8 cellular contexts compared by ENCODE assay signal in genomic region chr3:145094355-145094941, GRCh38.
DNase-seq lines count a peak whose midpoint lies in the region; ATAC-seq and TF ChIP-seq lines count a peak whose summit lies in the region.

No MANE protein-coding gene starts in this region.

- TF ChIP-seq CTCF in OCI-LY3 (IDR thresholded peaks at IDR 0.05; ENCODE audit: low read depth, low read length) (no peak), foreskin fibroblast (IDR thresholded peaks at IDR 0.05; ENCODE audit: low read depth, low read length) (no peak), HFFc6 (IDR thresholded peaks at IDR 0.05) (no peak), testis (IDR thresholded peaks at IDR 0.05) (no peak)

- H3K27ac ChIP-seq in OCI-LY3 (ENCODE audit: low read length) (no peak overlapping the region), testis (no peak overlapping the region)

- intact Hi-C loops in testis (cut with DNase I; ENCODE audit: low total_unique reads) = no loop called here

- H3K4me3 Mint-ChIP-seq in HFFc6 = no peak overlapping the region

- peak overlapping the region; percentile 20 for H3K4me2 ChIP-seq in OCI-LY3 (ENCODE audit: low read length)

- WGBS in testis, 2 donors = 27 to 29% methylated on average over 3 of the region's 3 CpGs

- H3K4me1 ChIP-seq in OCI-LY3 (ENCODE audit: low read length) (peaks cover 8% of the 10 kb centered on the region), testis (no peaks in the 10 kb centered on the region)

- in situ Hi-C loops in ACHN (cut with HindIII; ENCODE audit: low pct_ligation_motif_present, low pct_unique_long_range_greater_than_20kb, low sequenced_read_pairs) = no loop called here

- H2AFZ ChIP-seq in OCI-LY3 (ENCODE audit: low read depth, low read length) = peak overlapping the region; percentile 43

- peaks cover 24% of the 10 kb centered on the region for H3K9me3 Mint-ChIP-seq in HFFc6

- H3K27me3 ChIP-seq in OCI-LY3 (ENCODE audit: low read depth, low read length) (no peaks in the 10 kb centered on the region), testis (no peaks in the 10 kb centered on the region)

- ATAC-seq in GM18873 (IDR thresholded peaks at IDR 0.05; ENCODE audit: low FRiP score, unreplicated experiment) (peak; percentile 82), HG03060 (IDR thresholded peaks at IDR 0.05; ENCODE audit: low read depth, unreplicated experiment) (peak; percentile 94)

- H3K36me3 ChIP-seq in OCI-LY3 (replicated peaks; ENCODE audit: low read depth, low read length) (no peaks in the 10 kb centered on the region), testis (ENCODE audit: low read depth, missing control alignments) (no peaks in the 10 kb centered on the region)

- no peak for TF ChIP-seq POLR2A in testis (IDR thresholded peaks at IDR 0.05)

- H3K4me3 ChIP-seq in OCI-LY3 (ENCODE audit: low read length) (no peak overlapping the region), foreskin fibroblast (ENCODE audit: low read depth in 1 of 2, low read length in 2 of 2) (no peak overlapping the region), testis (no peak overlapping the region)

- H3K27ac Mint-ChIP-seq in HFFc6 = no peak overlapping the region

- H3K9me3 ChIP-seq in OCI-LY3 (ENCODE audit: insufficient read depth, low read length) (no peaks in the 10 kb centered on the region), testis (no peaks in the 10 kb centered on the region)

- no peaks in the 10 kb centered on the region for H3K36me3 Mint-ChIP-seq in HFFc6 (ENCODE audit: low read depth)

- peak; percentile 43 for DNase-seq in ACHN
- DNase-seq in foreskin fibroblast = peak; percentile 68 to 78
- no peak for DNase-seq in HFFc6
- no peak for DNase-seq in activated CD8-positive, alpha-beta memory T cell treated with anti-CD3 and anti-CD28 coated beads, Interleukin-2, amount 50 U/mL, for 4 hours
- no peak for DNase-seq in testis

- H3K9ac ChIP-seq in OCI-LY3 (ENCODE audit: low read length) = no peak overlapping the region

- H3K79me2 ChIP-seq in OCI-LY3 (ENCODE audit: low read length) = no peaks in the 10 kb centered on the region

- no peaks in the 10 kb centered on the region; the same call in 1 of the 2 replicates for H3K27me3 Mint-ChIP-seq in HFFc6 (ENCODE audit: insufficient read depth)

- H3K4me1 Mint-ChIP-seq in HFFc6 (ENCODE audit: low read depth) = no peaks in the 10 kb centered on the region

- H4K20me1 ChIP-seq in OCI-LY3 (ENCODE audit: insufficient read depth, low read length) = no peaks in the 10 kb centered on the region

Comparison
In these comparisons a context has a peak if more than half of its experiments do, and no peak if none do; other contexts are left out.
1. DNase-seq: peak in ACHN (single experiment) and foreskin fibroblast (2 of 2); none in HFFc6 (single experiment), activated CD8-positive, alpha-beta memory T cell treated with anti-CD3 and anti-CD28 coated beads, Interleukin-2, amount 50 U/mL, for 4 hours (single experiment) and testis (single experiment).